Comparison of ENCODE assay signal across 28 cellular contexts in genomic region chr16:88417684-88418476, GRCh38. TPM values are rescaled to one million over a fixed set of nuclear protein-coding genes. Genes with fewer than 3 reads are reported as not detected.
"Had no signal": no experiment of that assay in that cellular context is flagged by ENCODE, and none has a peak within 500 bp of the region (broad histone marks: within the 10 kb centered on the region; RNA-seq: fewer than 3 reads in every experiment).

No MANE protein-coding gene starts in this region.

- DNase-seq: colonic mucosa; cortex of kidney; effector CD8-positive, alpha-beta T cell; effector memory CD8-positive, alpha-beta T cell; endodermal cell; erythroblast; esophagus squamous epithelium; foreskin fibroblast; foreskin melanocyte; gastrocnemius medialis; glutamatergic neuron; head of caudate nucleus; heart right ventricle; hippocampal formation; left cardiac atrium; left lung; left ventricle myocardium superior; lower lobe of right lung; mesenchymal stem cell; mucosa of descending colon; naive B cell had no signal

- H3K4me3 Mint-ChIP-seq: dendritic cell treated with granulocyte-macrophage colony-stimulating factor and Interleukin-4, amounts not matched to agents 40 ng/mL and 50 ng/mL, for 4 days; effector memory CD8-positive, alpha-beta T cell; endodermal cell; mesothelial cell of epicardium; naive B cell had no signal

- H3K36me3 ChIP-seq: colonic mucosa, esophagus squamous epithelium, gastrocnemius medialis, heart right ventricle, left lung, lower lobe of right lung had no signal

- H3K27me3 ChIP-seq: colonic mucosa had no signal

- H3K27ac Mint-ChIP-seq: dendritic cell treated with granulocyte-macrophage colony-stimulating factor and Interleukin-4, amounts not matched to agents 40 ng/mL and 50 ng/mL, for 4 days; effector memory CD8-positive, alpha-beta T cell; endodermal cell; mesothelial cell of epicardium had no signal

- H3K9me3 ChIP-seq: colonic mucosa, esophagus squamous epithelium, gastrocnemius medialis, heart right ventricle, left lung, lower lobe of right lung, mucosa of descending colon had no signal

- H3K4me3 ChIP-seq: colonic mucosa, esophagus squamous epithelium, gastrocnemius medialis, heart right ventricle, left lung, lower lobe of right lung, mucosa of descending colon had no signal

- FAIRE-seq: endometrium, islet of Langerhans, keratinocyte had no signal

- H3K27ac ChIP-seq: colonic mucosa, epithelial cell of prostate, esophagus squamous epithelium, gastrocnemius medialis, heart right ventricle, left lung, lower lobe of right lung had no signal

- H3K4me1 Mint-ChIP-seq: endodermal cell had no signal

- H3K4me1 ChIP-seq: colonic mucosa, esophagus squamous epithelium, gastrocnemius medialis, heart right ventricle, left lung, lower lobe of right lung had no signal

- H3K9me3 Mint-ChIP-seq: endodermal cell, mesothelial cell of epicardium had no signal

- H3K36me3 Mint-ChIP-seq: mesothelial cell of epicardium, naive B cell had no signal

- ATAC-seq: effector memory CD8-positive, alpha-beta T cell; esophagus mucosa; gastrocnemius medialis; heart right ventricle; left cardiac atrium; left lung; left ventricle myocardium superior; lower lobe of right lung; mucosa of descending colon had no signal

RNA-seq across cellular contexts. Expression of gene ZNF469, which starts 35.1 kb away (rescaled TPM):
- polyA plus RNA-seq: keratinocyte had no signal
